ENCODE assay signal across 24 cellular contexts in genomic region chr6:40727272-40727671, GRCh38.
DNase-seq lines count a peak whose midpoint lies in the region; ATAC-seq and TF ChIP-seq lines count a peak whose summit lies in the region.
"Had no signal": no experiment of that assay in that cellular context is flagged by ENCODE, and none has a peak within 500 bp of the region (broad histone marks: within the 10 kb centered on the region; RNA-seq: fewer than 3 reads in every experiment).

No MANE protein-coding gene starts in this region.

- H3K4me3 ChIP-seq in GM23338, result no peak overlapping the region
- H3K4me3 ChIP-seq: left ventricle myocardium inferior, upper lobe of left lung had no signal

- H3K9me3 Mint-ChIP-seq in GM23338, result no peaks in the 10 kb centered on the region
- H3K9me3 Mint-ChIP-seq: activated naive CD4-positive, alpha-beta T cell treated with anti-CD3 and anti-CD28 coated beads, Interleukin-2, amount 50 U/mL, for 24 hours; activated T-cell treated with anti-CD3 and anti-CD28 coated beads, Interleukin-2, amount 50 U/mL, for 4 hours; central memory CD8-positive, alpha-beta T cell had no signal

- no peak overlapping the region for H3K27ac Mint-ChIP-seq in GM23338
- H3K27ac Mint-ChIP-seq: activated CD8-positive, alpha-beta T cell treated with anti-CD3 and anti-CD28 coated beads, Interleukin-2, amount 10 ng/mL, durations not matched to agents 7 days and 5 days; activated naive CD4-positive, alpha-beta T cell treated with anti-CD3 and anti-CD28 coated beads, Interleukin-2, amount 50 U/mL, for 24 hours; B cell had no signal

- H3K79me2 ChIP-seq in GM23338 (replicated peaks; ENCODE audit: insufficient read depth), result no peaks in the 10 kb centered on the region

- H3F3A ChIP-seq in GM23338 (replicated peaks; ENCODE audit: low read depth), result no peaks in the 10 kb centered on the region

- H4K20me1 ChIP-seq in GM23338 (replicated peaks; ENCODE audit: insufficient read depth), result no peaks in the 10 kb centered on the region

- DNase-seq in DMS153 (lab: John Stamatoyannopoulos, UW), result peak; percentile 20
- DNase-seq in DMS153 treated with DMSO at 0.1 percent for 48 hours (lab: John Stamatoyannopoulos, UW; ENCODE audit: unreplicated experiment), result no peak
- DNase-seq in GM23338 (ENCODE audit: low spot score), result peak; percentile 78
- peak; percentile 31 for DNase-seq in NCI-H748 treated with DMSO at 0.1 percent for 48 hours (lab: John Stamatoyannopoulos, UW)
- peak; percentile 76 for DNase-seq in iPS-NIHi7 (ENCODE audit: extremely low spot score)
- no peak for DNase-seq in AML-193 (lab: John Stamatoyannopoulos, UW)
- DNase-seq: 8988T; activated CD8-positive, alpha-beta T cell treated with anti-CD3 and anti-CD28 coated beads, Interleukin-2, amount 10 ng/mL, durations not matched to agents 7 days and 5 days; activated T-cell treated with anti-CD3 and anti-CD28 coated beads, Interleukin-2, amount 50 U/mL, for 4 hours; IMR-90; left ventricle myocardium inferior; NCI-H2029; NCI-H510A; stimulated activated CD4-positive, alpha-beta T cell treated with anti-CD3 and anti-CD28 coated beads, Interleukin-15, amount 100 ng/mL, for 24 hours; stimulated activated CD8-positive, alpha-beta memory T cell treated with anti-CD3 and anti-CD28 coated beads, Interleukin-4, amount 100 ng/mL, for 48 hours; SW 1271; upper lobe of left lung had no signal

- no peaks in the 10 kb centered on the region for H3K27me3 Mint-ChIP-seq in GM23338 (ENCODE audit: insufficient read depth, low read depth, poor library complexity)
- H3K27me3 Mint-ChIP-seq: activated naive CD4-positive, alpha-beta T cell treated with anti-CD3 and anti-CD28 coated beads, Interleukin-2, amount 50 U/mL, for 24 hours; B cell; central memory CD8-positive, alpha-beta T cell had no signal

- no peak overlapping the region for H3K4me2 ChIP-seq in GM23338

- H3K27me3 ChIP-seq in GM23338 (ENCODE audit: insufficient read depth), result no peaks in the 10 kb centered on the region
- H3K27me3 ChIP-seq: upper lobe of left lung had no signal

- H3K4me1 Mint-ChIP-seq in GM23338, result peaks cover 24% of the 10 kb centered on the region
- H3K4me1 Mint-ChIP-seq: activated naive CD4-positive, alpha-beta T cell treated with anti-CD3 and anti-CD28 coated beads, Interleukin-2, amount 50 U/mL, for 24 hours; B cell; central memory CD8-positive, alpha-beta T cell had no signal

- H3K4me3 Mint-ChIP-seq in GM23338, result no peak overlapping the region
- H3K4me3 Mint-ChIP-seq: activated CD8-positive, alpha-beta T cell treated with anti-CD3 and anti-CD28 coated beads, Interleukin-2, amount 10 ng/mL, durations not matched to agents 7 days and 5 days; activated naive CD4-positive, alpha-beta T cell treated with anti-CD3 and anti-CD28 coated beads, Interleukin-2, amount 50 U/mL, for 24 hours; activated T-cell treated with anti-CD3 and anti-CD28 coated beads, Interleukin-2, amount 50 U/mL, for 4 hours; B cell; central memory CD8-positive, alpha-beta T cell had no signal

- no peaks in the 10 kb centered on the region for H3K36me3 Mint-ChIP-seq in GM23338 (ENCODE audit: low read depth)
- H3K36me3 Mint-ChIP-seq: activated naive CD4-positive, alpha-beta T cell treated with anti-CD3 and anti-CD28 coated beads, Interleukin-2, amount 50 U/mL, for 24 hours had no signal

- H3K9me2 ChIP-seq in GM23338 (ENCODE audit: insufficient read depth), result no peaks in the 10 kb centered on the region

- H2AFZ ChIP-seq in GM23338, result no peak overlapping the region

- no peak overlapping the region for H3K27ac ChIP-seq in GM23338 (ENCODE audit: low read depth)
- H3K27ac ChIP-seq: left ventricle myocardium inferior, upper lobe of left lung had no signal

- H3K4me1 ChIP-seq in GM23338 (ENCODE audit: insufficient read depth), result peaks cover 24% of the 10 kb centered on the region
- H3K4me1 ChIP-seq: left ventricle myocardium inferior, upper lobe of left lung had no signal

- H3K36me3 ChIP-seq in GM23338 (ENCODE audit: insufficient read depth), result no peaks in the 10 kb centered on the region
- H3K36me3 ChIP-seq: left ventricle myocardium inferior, upper lobe of left lung had no signal

- peak; percentile 46 to 47 for TF ChIP-seq CTCF in GM23338 (conservative IDR thresholded peaks at IDR 0.05; ENCODE audit: low read depth in 2 of 2)

- peak; percentile 90 for ATAC-seq in GM23338
- ATAC-seq in GM19035 (IDR thresholded peaks at IDR 0.05; ENCODE audit: unreplicated experiment), result no peak
- no peak for ATAC-seq in HG03432 (IDR thresholded peaks at IDR 0.05; ENCODE audit: unreplicated experiment)
- ATAC-seq: activated CD4-positive, CD25-positive, alpha-beta regulatory T cell treated with anti-CD3 and anti-CD28 coated beads, Interleukin-2, amount 50 U/mL, for 24 hours; activated CD8-positive, alpha-beta T cell treated with anti-CD3 and anti-CD28 coated beads, Interleukin-2, amount 10 ng/mL, durations not matched to agents 7 days and 5 days; activated T-cell treated with anti-CD3 and anti-CD28 coated beads, Interleukin-2, amount 50 U/mL, for 4 hours; sciatic nerve had no signal

TF ChIP-seq in GM23338, 12 proteins besides CTCF, POLR2A, EP300 and RAD21 (continues in another document):
- no peak for TF ChIP-seq ZNF462 (CRISPR knock-in tag; IDR thresholded peaks at IDR 0.05)
- no peak for TF ChIP-seq ZNF114 (CRISPR knock-in tag; IDR thresholded peaks at IDR 0.05)
- TF ChIP-seq JUNB (IDR thresholded peaks at IDR 0.05; ENCODE audit: unreplicated experiment), result no peak
- TF ChIP-seq ETS1 (IDR thresholded peaks at IDR 0.05), result no peak
- no peak for TF ChIP-seq EZH2phosphoT487 (IDR thresholded peaks at IDR 0.05; ENCODE audit: unreplicated experiment)
- no peak for TF ChIP-seq EZH2 (IDR thresholded peaks at IDR 0.05; ENCODE audit: low read depth, unreplicated experiment)
- no peak for TF ChIP-seq NANOG (IDR thresholded peaks at IDR 0.05; ENCODE audit: borderline replicate concordance)

Comparison
In these comparisons a context has a peak if more than half of its experiments do, and no peak if none do; other contexts are left out.
1. DNase-seq: peak in DMS153 (single experiment), GM23338 (single experiment), NCI-H748 treated with DMSO at 0.1 percent for 48 hours (single experiment) and iPS-NIHi7 (single experiment); none in DMS153 treated with DMSO at 0.1 percent for 48 hours (single experiment) and AML-193 (0 of 2).